ENCODE assay signal across 8 cellular contexts in the genomic region with DNA sequence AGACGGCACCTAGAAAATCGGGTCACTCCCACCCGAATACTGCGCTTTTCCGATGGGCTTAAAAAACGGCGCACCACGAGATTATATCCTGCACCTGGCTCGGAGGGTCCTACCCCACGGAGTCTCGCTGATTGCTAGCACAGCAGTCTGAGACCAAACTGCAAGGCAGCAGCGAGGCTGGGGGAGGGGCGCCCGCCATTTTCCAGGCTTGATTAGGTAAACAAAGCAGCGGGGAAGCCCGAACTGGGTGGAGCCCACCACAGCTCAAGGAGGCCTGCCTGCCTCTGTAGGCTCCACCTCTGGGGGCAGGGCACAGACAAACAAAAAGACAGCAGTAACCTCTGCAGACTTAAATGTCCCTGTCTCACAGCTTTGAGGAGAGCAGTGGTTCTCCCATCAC.
DNase-seq lines count a peak whose midpoint lies in the region; ATAC-seq and TF ChIP-seq lines count a peak whose summit lies in the region.
"Not testable (repeated sequence)": the region's sequence is repeated elsewhere in the genome, so short reads cannot be mapped to it uniquely, and the experiment has no call there.

No MANE protein-coding gene starts in this region.

- peaks cover 13% of the 10 kb centered on the region for H3K36me3 Mint-ChIP-seq in endodermal cell (ENCODE audit: low read depth)
- H3K36me3 Mint-ChIP-seq in neural crest cell (ENCODE audit: low read depth): not testable (repeated sequence)

- DNase-seq in DND-41 (peak; percentile 70), MG63 (peak; percentile 1), NT2/D1 (ENCODE audit: low read depth, low spot score) (peak; percentile 44), endodermal cell (peak; percentile 87), islet precursor cell (peak; percentile 57), neural crest cell (ENCODE audit: low read depth, low spot score) (peak; percentile 4), posterior vena cava (ENCODE audit: low spot score) (peak; percentile 78)
- DNase-seq in H7: not testable (repeated sequence)

- not testable (repeated sequence) for H3K4me1 ChIP-seq in DND-41 (ENCODE audit: insufficient read depth, low read length); NT2/D1 (ENCODE audit: insufficient read depth, insufficient read length); endodermal cell (ENCODE audit: control insufficient read depth, insufficient read depth, low read length)

- H3K9ac ChIP-seq in DND-41 (ENCODE audit: low read depth, low read length); NT2/D1 (ENCODE audit: insufficient read length, low read depth); endodermal cell (ENCODE audit: extremely low read depth, low read length, poor library complexity, severe bottlenecking): not testable (repeated sequence)

- H3K4me2 ChIP-seq in DND-41 (ENCODE audit: insufficient read depth, low read length): not testable (repeated sequence)

- H3K9me3 Mint-ChIP-seq in endodermal cell, neural crest cell: not testable (repeated sequence)

- H3K27me3 ChIP-seq in DND-41 (ENCODE audit: insufficient read depth, low read length, poor library complexity); H7 (ENCODE audit: control insufficient read depth, insufficient read depth, low read length); MG63; NT2/D1 (ENCODE audit: insufficient read depth, insufficient read length); endodermal cell (ENCODE audit: control insufficient read depth, insufficient read depth, low read length, poor library complexity, severe bottlenecking): not testable (repeated sequence)

- H3K9me3 ChIP-seq in DND-41 (ENCODE audit: insufficient read depth, low read length, severe bottlenecking); MG63; NT2/D1 (ENCODE audit: insufficient read depth, low read length); endodermal cell (ENCODE audit: control insufficient read depth, low read length): not testable (repeated sequence)

- H3K4me3 ChIP-seq in DND-41 (ENCODE audit: low read depth in 1 of 2, low read length in 2 of 2); MG63; NT2/D1 (ENCODE audit: insufficient read length, low read depth); endodermal cell (ENCODE audit: low read length): not testable (repeated sequence)
- H3K4me3 ChIP-seq in H7 (ENCODE audit: insufficient read depth, low read depth, low read length): peak overlapping the region; percentile 12; the same call in 1 of the 2 replicates

- not testable (repeated sequence) for ATAC-seq in DND-41 (ENCODE audit: insufficient read depth, low read depth)

- intact Hi-C loops in posterior vena cava (cut with DNase I): not testable (repeated sequence)

- not testable (repeated sequence) for H3K4me3 Mint-ChIP-seq in endodermal cell, neural crest cell

- H2AFZ ChIP-seq in DND-41 (ENCODE audit: low read depth, low read length): not testable (repeated sequence)

- not testable (repeated sequence) for TF ChIP-seq CTCF in DND-41 (IDR thresholded peaks at IDR 0.05; ENCODE audit: borderline replicate concordance, extremely low read depth, low read length, poor library complexity, severe bottlenecking); endodermal cell (conservative IDR thresholded peaks at IDR 0.05); neural crest cell (conservative IDR thresholded peaks at IDR 0.05)

- not testable (repeated sequence) for H3K79me2 ChIP-seq in DND-41 (ENCODE audit: insufficient read depth, low read length)

- H3K27ac Mint-ChIP-seq in endodermal cell; neural crest cell (ENCODE audit: unreplicated experiment): not testable (repeated sequence)

- 77% methylated on average over 16 of the region's 16 CpGs; no CpG with 5 or more reads in 1 of the 2 experiments for whole genome bisulfite sequencing in endodermal cell (ENCODE audit: insufficient coverage in 1 of 2, insufficient read length in 1 of 2), 2 experiments

- H3K4me1 Mint-ChIP-seq in endodermal cell, neural crest cell: not testable (repeated sequence)

- not testable (repeated sequence) for H4K20me1 ChIP-seq in DND-41 (ENCODE audit: insufficient read depth, low read length)

- not testable (repeated sequence) for H3K27me3 Mint-ChIP-seq in endodermal cell (ENCODE audit: insufficient read depth); neural crest cell (ENCODE audit: low read depth)

- H3K36me3 ChIP-seq in DND-41 (ENCODE audit: insufficient read depth, low read length): peaks cover 16% of the 10 kb centered on the region
- H3K36me3 ChIP-seq in H7 (replicated peaks; ENCODE audit: control insufficient read depth, insufficient read depth, low read length); MG63; NT2/D1 (ENCODE audit: insufficient read depth, insufficient read length, low read length); endodermal cell (ENCODE audit: control insufficient read depth, insufficient read depth, low read length): not testable (repeated sequence)

- not testable (repeated sequence) for H3K27ac ChIP-seq in DND-41 (ENCODE audit: low read length); endodermal cell (ENCODE audit: low read depth, low read length)
